Comparison of ENCODE assay signal across 26 cellular contexts in genomic region chr18:63545094-63545493, GRCh38. TPM values are rescaled to one million over a fixed set of nuclear protein-coding genes. Genes with fewer than 3 reads are reported as not detected.
"Had no signal": no experiment of that assay in that cellular context is flagged by ENCODE, and none has a peak within 500 bp of the region (broad histone marks: within the 10 kb centered on the region; RNA-seq: fewer than 3 reads in every experiment).

No MANE protein-coding gene starts in this region.

- H3K27ac ChIP-seq: body of pancreas, cardiac muscle cell, lower lobe of right lung, right lobe of liver, tibial nerve had no signal

- H3K4me1 ChIP-seq: body of pancreas, lower lobe of right lung, right lobe of liver had no signal

- H3K4me1 Mint-ChIP-seq: activated CD4-positive, alpha-beta memory T cell treated with anti-CD3 and anti-CD28 coated beads, Interleukin-2, amount 10 ng/mL, durations not matched to agents 7 days and 5 days; activated naive CD4-positive, alpha-beta T cell treated with anti-CD3 and anti-CD28 coated beads, Interleukin-2, amount 10 ng/mL, durations not matched to agents 7 days and 5 days; naive B cell; stimulated activated effector memory CD8-positive, alpha-beta T cell treated with anti-CD3 and anti-CD28 coated beads, Interleukin-12 subunit alpha, Interleukin-12 subunit beta, amount 100 ng/mL, for 72 hours; stimulated activated naive CD8-positive, alpha-beta T cell treated with anti-CD3 and anti-CD28 coated beads, Interleukin-15, amount 100 ng/mL, for 72 hours had no signal

- ATAC-seq: activated T-cell treated with anti-CD3 and anti-CD28 coated beads, Interleukin-2, amount 50 U/mL, for 72 hours; body of pancreas; left lobe of liver; lower lobe of right lung; right lobe of liver; stimulated activated effector memory CD8-positive, alpha-beta T cell treated with anti-CD3 and anti-CD28 coated beads, Interleukin-12 subunit alpha, Interleukin-12 subunit beta, amount 100 ng/mL, for 72 hours; stimulated activated naive CD8-positive, alpha-beta T cell treated with anti-CD3 and anti-CD28 coated beads, Interleukin-15, amount 100 ng/mL, for 72 hours had no signal

- DNase-seq: activated CD4-positive, alpha-beta memory T cell treated with anti-CD3 and anti-CD28 coated beads, Interleukin-2, amount 10 ng/mL, durations not matched to agents 7 days and 5 days; activated CD4-positive, alpha-beta T cell treated with anti-CD3 and anti-CD28 coated beads for 48 hours; activated CD4-positive, CD25-positive, alpha-beta regulatory T cell; activated effector memory CD4-positive, alpha-beta T cell treated with Interleukin-2 at 50 U/mL for 16 hours; activated naive CD4-positive, alpha-beta T cell treated with anti-CD3 and anti-CD28 coated beads, Interleukin-2, amount 10 ng/mL, durations not matched to agents 7 days and 5 days; activated T-cell treated with anti-CD3 and anti-CD28 coated beads, Interleukin-2, amount 50 U/mL, for 72 hours; body of pancreas; cortex of kidney; foreskin melanocyte; kidney; lower lobe of right lung; naive B cell; occipital lobe; right lobe of liver; small intestine; stimulated activated CD4-positive, alpha-beta T cell treated with anti-CD3 and anti-CD28 coated beads, Interleukin-2, amount 100 ng/mL, for 24 hours; stimulated activated naive CD8-positive, alpha-beta T cell treated with anti-CD3 and anti-CD28 coated beads, Interleukin-15, amount 100 ng/mL, for 72 hours had no signal

- H3K4me3 Mint-ChIP-seq: activated CD4-positive, alpha-beta memory T cell treated with anti-CD3 and anti-CD28 coated beads, Interleukin-2, amount 10 ng/mL, durations not matched to agents 7 days and 5 days; activated naive CD4-positive, alpha-beta T cell treated with anti-CD3 and anti-CD28 coated beads, Interleukin-2, amount 10 ng/mL, durations not matched to agents 7 days and 5 days; activated T-cell treated with anti-CD3 and anti-CD28 coated beads, Interleukin-2, amount 50 U/mL, for 72 hours; naive B cell; neural crest cell; stimulated activated effector memory CD8-positive, alpha-beta T cell treated with anti-CD3 and anti-CD28 coated beads, Interleukin-12 subunit alpha, Interleukin-12 subunit beta, amount 100 ng/mL, for 72 hours; stimulated activated naive CD8-positive, alpha-beta T cell treated with anti-CD3 and anti-CD28 coated beads, Interleukin-15, amount 100 ng/mL, for 72 hours had no signal

- H3K27me3 ChIP-seq: body of pancreas, cardiac muscle cell, right lobe of liver, tibial nerve had no signal

- H3K9me3 ChIP-seq: body of pancreas, lower lobe of right lung, right lobe of liver, tibial nerve had no signal

- H3K4me3 ChIP-seq: body of pancreas, cardiac muscle cell, lower lobe of right lung, right lobe of liver, tibial nerve had no signal

- H3K36me3 ChIP-seq: cardiac muscle cell, lower lobe of right lung, right lobe of liver, tibial nerve had no signal

- H3K27ac Mint-ChIP-seq: activated CD4-positive, alpha-beta memory T cell treated with anti-CD3 and anti-CD28 coated beads, Interleukin-2, amount 10 ng/mL, durations not matched to agents 7 days and 5 days; activated naive CD4-positive, alpha-beta T cell treated with anti-CD3 and anti-CD28 coated beads, Interleukin-2, amount 10 ng/mL, durations not matched to agents 7 days and 5 days; activated T-cell treated with anti-CD3 and anti-CD28 coated beads, Interleukin-2, amount 50 U/mL, for 72 hours; naive B cell; stimulated activated effector memory CD8-positive, alpha-beta T cell treated with anti-CD3 and anti-CD28 coated beads, Interleukin-12 subunit alpha, Interleukin-12 subunit beta, amount 100 ng/mL, for 72 hours; stimulated activated naive CD8-positive, alpha-beta T cell treated with anti-CD3 and anti-CD28 coated beads, Interleukin-15, amount 100 ng/mL, for 72 hours had no signal

- H3K36me3 Mint-ChIP-seq: activated naive CD4-positive, alpha-beta T cell treated with anti-CD3 and anti-CD28 coated beads, Interleukin-2, amount 10 ng/mL, durations not matched to agents 7 days and 5 days; naive B cell; stimulated activated effector memory CD8-positive, alpha-beta T cell treated with anti-CD3 and anti-CD28 coated beads, Interleukin-12 subunit alpha, Interleukin-12 subunit beta, amount 100 ng/mL, for 72 hours had no signal

RNA-seq across cellular contexts. Expression of gene SERPINB12, which starts 2.9 kb away (rescaled TPM):
- total RNA-seq: activated CD4-positive, alpha-beta memory T cell treated with anti-CD3 and anti-CD28 coated beads, Interleukin-2, amount 10 ng/mL, durations not matched to agents 7 days and 5 days; activated T-cell treated with anti-CD3 and anti-CD28 coated beads, Interleukin-2, amount 50 U/mL, for 72 hours; body of pancreas; cardiac muscle cell; cerebellum; epithelial cell of proximal tubule; kidney; left lobe of liver; lower lobe of right lung; mesenteric fat pad; mucosa of gallbladder; neural crest cell; occipital lobe; right lobe of liver; tibial nerve had no signal

RNA-seq across cellular contexts. Expression of gene SERPINB13, which starts 42.0 kb away (rescaled TPM):
- total RNA-seq: activated CD4-positive, alpha-beta memory T cell treated with anti-CD3 and anti-CD28 coated beads, Interleukin-2, amount 10 ng/mL, durations not matched to agents 7 days and 5 days; activated T-cell treated with anti-CD3 and anti-CD28 coated beads, Interleukin-2, amount 50 U/mL, for 72 hours; body of pancreas; cardiac muscle cell; cerebellum; epithelial cell of proximal tubule; kidney; left lobe of liver; lower lobe of right lung; mesenteric fat pad; mucosa of gallbladder; neural crest cell; occipital lobe; right lobe of liver; tibial nerve had no signal
